Comparison of ENCODE assay signal across 23 cellular contexts in the genomic region with DNA sequence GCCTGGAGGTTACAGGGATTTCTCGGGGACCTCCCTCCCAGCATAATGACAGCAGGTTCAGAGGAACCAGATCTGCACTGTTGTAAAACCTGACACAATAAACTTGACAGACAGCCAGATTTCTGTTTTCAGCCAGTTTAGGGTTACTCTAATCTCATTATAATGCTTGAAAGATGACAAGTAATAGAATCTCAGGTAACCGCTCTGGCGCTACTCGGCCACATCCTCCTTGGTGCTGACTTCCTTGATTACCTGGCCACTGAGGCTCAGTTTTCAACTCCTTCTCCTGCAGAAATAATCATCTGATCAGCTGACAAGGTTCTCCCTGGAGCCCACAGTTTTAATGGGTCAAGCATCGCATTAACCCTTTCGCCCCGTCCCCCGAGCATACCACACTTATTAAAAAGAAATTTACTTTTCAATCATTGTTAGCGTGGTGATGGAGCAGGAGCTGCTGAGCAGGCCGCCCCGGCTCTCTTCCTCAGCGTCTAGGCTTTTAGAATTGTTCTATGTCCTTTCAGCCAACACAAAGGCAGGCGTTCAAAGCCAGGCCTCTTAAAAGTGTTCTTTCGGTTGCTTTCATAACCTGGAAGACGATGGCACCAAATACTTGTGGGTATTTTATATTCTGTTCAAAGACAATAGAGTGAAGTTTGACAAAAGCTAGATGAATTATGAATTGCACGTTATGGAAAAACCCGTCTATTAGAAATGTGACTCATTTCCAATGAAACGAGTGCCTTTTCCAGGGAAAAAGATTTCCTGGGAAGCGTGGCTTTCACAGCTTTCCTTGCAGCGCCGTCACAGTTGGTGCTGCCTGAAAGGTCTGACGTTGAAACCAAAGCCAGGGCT.
"Had no signal": no experiment of that assay in that cellular context is flagged by ENCODE, and none has a peak within 500 bp of the region (broad histone marks: within the 10 kb centered on the region; RNA-seq: fewer than 3 reads in every experiment).

No MANE protein-coding gene starts in this region.

- H3K36me3 ChIP-seq: ascending aorta, transverse colon, uterus had no signal

- DNase-seq: activated CD4-positive, alpha-beta T cell treated with anti-CD3 and anti-CD28 coated beads, Interleukin-2, amount 50 U/mL, for 1 hour; activated CD4-positive, CD25-positive, alpha-beta regulatory T cell treated with anti-CD3 and anti-CD28 coated beads, Interleukin-2, amount 50 U/mL, for 72 hours; activated CD8-positive, alpha-beta memory T cell treated with anti-CD3 and anti-CD28 coated beads, Interleukin-2, amount 10 ng/mL, durations not matched to agents 7 days and 5 days; activated CD8-positive, alpha-beta T cell treated with anti-CD3 and anti-CD28 coated beads for 36 hours; activated naive CD4-positive, alpha-beta T cell treated with anti-CD3 and anti-CD28 coated beads, Interleukin-2, amount 10 ng/mL, durations not matched to agents 7 days and 5 days; activated naive CD8-positive, alpha-beta T cell treated with anti-CD3 and anti-CD28 coated beads, Interleukin-2, amount 10 ng/mL, durations not matched to agents 7 days and 5 days; activated T-cell treated with anti-CD3 and anti-CD28 coated beads, Interleukin-2, amount 50 U/mL, for 48 hours; caudate nucleus; dermis blood vessel endothelial cell; effector CD8-positive, alpha-beta T cell; left cardiac atrium; mammary epithelial cell; naive B cell; nephron progenitor cell; right cardiac atrium; stimulated activated CD4-positive, alpha-beta T cell treated with anti-CD3 and anti-CD28 coated beads, Interleukin-15, amount 100 ng/mL, for 24 hours; stimulated activated CD4-positive, alpha-beta T cell treated with anti-CD3 and anti-CD28 coated beads, Interleukin-2, amount 100 ng/mL, for 24 hours; stimulated activated naive CD4-positive, alpha-beta T cell; SW 1271; T-helper 9 cell; transverse colon; uterus had no signal

- H3K27me3 ChIP-seq: ascending aorta, transverse colon, uterus had no signal

- H3K4me1 ChIP-seq: ascending aorta, transverse colon, uterus had no signal

- H3K27ac ChIP-seq: ascending aorta, transverse colon, uterus had no signal

- H3K9me3 ChIP-seq: ascending aorta, transverse colon, uterus had no signal

- H3K4me3 ChIP-seq: ascending aorta, transverse colon, uterus had no signal
